ENCODE assay signal across 8 cellular contexts in the genomic region with DNA sequence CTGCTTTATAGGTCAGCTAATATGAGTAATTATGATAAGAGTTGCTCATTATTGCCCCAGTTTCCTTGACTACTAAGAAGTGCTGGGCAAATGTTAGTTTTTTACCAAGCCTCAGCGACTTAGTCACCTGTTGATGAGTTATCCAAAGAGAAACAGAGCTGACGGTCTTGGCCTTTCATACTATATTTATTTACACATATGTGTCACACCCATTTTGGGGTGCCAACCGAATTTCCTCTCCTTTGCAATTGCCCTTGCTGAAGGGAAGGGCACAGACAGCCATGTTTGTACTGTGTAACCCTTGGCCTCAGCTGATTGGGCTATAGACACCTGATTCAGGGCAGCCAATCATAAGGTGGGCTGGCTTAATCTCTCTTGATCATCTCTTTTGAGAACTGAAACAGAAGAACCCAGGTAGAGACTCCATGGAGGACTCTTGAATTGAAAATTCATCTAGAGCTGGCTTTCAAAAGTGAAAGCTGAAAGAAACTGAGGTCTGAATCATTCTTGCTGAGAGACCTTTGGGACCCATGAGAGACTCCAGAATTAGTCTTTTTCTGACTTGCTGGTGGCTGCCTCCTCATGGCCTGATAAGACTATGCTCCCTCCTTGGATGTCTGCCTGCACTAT.
DNase-seq lines count a peak whose midpoint lies in the region; ATAC-seq and TF ChIP-seq lines count a peak whose summit lies in the region.

No MANE protein-coding gene starts in this region.

- 73 to 75% methylated on average over 3 of the region's 3 CpGs for WGBS in thyroid gland, 2 donors

- no peaks in the 10 kb centered on the region for H3K36me3 Mint-ChIP-seq in WTC11

- no peaks in the 10 kb centered on the region for H3K4me1 Mint-ChIP-seq in WTC11

- no peaks in the 10 kb centered on the region for H3K27me3 Mint-ChIP-seq in WTC11 (ENCODE audit: low read depth)

- POLR2A ChIA-PET in WTC11 (lab: Charles Lee): no interaction called here

- CTCF ChIA-PET in WTC11 (lab: Charles Lee): no interaction called here

- no peak overlapping the region for H3K4me3 Mint-ChIP-seq in WTC11

- intact Hi-C loops in mucosa of descending colon (cut with DNase I, micrococcal nuclease): no loop called here
- intact Hi-C loops in Right ventricle myocardium inferior (cut with DNase I): no loop called here
- intact Hi-C loops in thyroid gland (cut with DNase I): no loop called here

- H3K36me3 ChIP-seq in RWPE2 (ENCODE audit: low read depth) (no peaks in the 10 kb centered on the region), mucosa of descending colon (ENCODE audit: low read depth) (no peaks in the 10 kb centered on the region), thyroid gland (no peaks in the 10 kb centered on the region)

- H3K9me3 ChIP-seq in RWPE2 (ENCODE audit: severe bottlenecking): no peaks in the 10 kb centered on the region
- H3K9me3 ChIP-seq in mucosa of descending colon: no peaks in the 10 kb centered on the region
- H3K9me3 ChIP-seq in thyroid gland: no peaks in the 10 kb centered on the region

- H3K4me1 ChIP-seq in RWPE2 (ENCODE audit: insufficient read depth, poor library complexity, severe bottlenecking): no peaks in the 10 kb centered on the region
- no peaks in the 10 kb centered on the region for H3K4me1 ChIP-seq in mucosa of descending colon (ENCODE audit: low read depth)
- H3K4me1 ChIP-seq in thyroid gland: peaks cover 0 to 10% of the 10 kb centered on the region in 2 donors

- H3K4me3 ChIP-seq in RWPE2 (ENCODE audit: severe bottlenecking) (no peak overlapping the region), mucosa of descending colon (no peak overlapping the region), thyroid gland (replicated peaks in 1 of 3) (no peak overlapping the region)

- H3K27ac Mint-ChIP-seq in WTC11: no peak overlapping the region

- TF ChIP-seq POLR2A in thyroid gland (IDR thresholded peaks at IDR 0.05): no peak

- no peak overlapping the region for H3K27ac ChIP-seq in RWPE2 (ENCODE audit: poor library complexity, severe bottlenecking)
- no peak overlapping the region for H3K27ac ChIP-seq in thyroid gland

- no peak for TF ChIP-seq CTCF in RWPE2 (IDR thresholded peaks at IDR 0.05; ENCODE audit: poor library complexity, severe bottlenecking)
- TF ChIP-seq CTCF in mucosa of descending colon (IDR thresholded peaks at IDR 0.05): no peak
- TF ChIP-seq CTCF in WTC11 (IDR thresholded peaks at IDR 0.05): no peak
- TF ChIP-seq CTCF in thyroid gland (IDR thresholded peaks at IDR 0.05): no peak

- no peaks in the 10 kb centered on the region for H3K27me3 ChIP-seq in RWPE2 (ENCODE audit: insufficient read depth, poor library complexity, severe bottlenecking)
- H3K27me3 ChIP-seq in thyroid gland: no peaks in the 10 kb centered on the region

- ATAC-seq in GM18519 (IDR thresholded peaks at IDR 0.05; ENCODE audit: low FRiP score, unreplicated experiment) (peak; percentile 68), HG02759 (IDR thresholded peaks at IDR 0.05; ENCODE audit: unreplicated experiment) (peak; percentile 45), RWPE2 (ENCODE audit: low read depth) (peak; percentile 88), mucosa of descending colon (peak; percentile 90), Right ventricle myocardium inferior (no peak), WTC11 (no peak)

- DNase-seq in RWPE2 (ENCODE audit: low spot score): no peak
- DNase-seq in mucosa of descending colon: peak in 1 of 3 donors; percentile 68
- DNase-seq in Right ventricle myocardium inferior (ENCODE audit: missing footprints): no peak
- no peak for DNase-seq in WTC11 (ENCODE audit: low spot score)
- no peak for DNase-seq in thyroid gland
- no peak for DNase-seq in iPS-NIHi11 (ENCODE audit: low spot score)

- no peaks in the 10 kb centered on the region for H3K9me3 Mint-ChIP-seq in WTC11

TF ChIP-seq in WTC11, 78 proteins besides CTCF, POLR2A, EP300 and RAD21:
- TF ChIP-seq TEAD1 (CRISPR knock-in tag; IDR thresholded peaks at IDR 0.05): no peak
- no peak for TF ChIP-seq SP1 (CRISPR knock-in tag; conservative IDR thresholded peaks at IDR 0.05)
- TF ChIP-seq ZNF425 (CRISPR knock-in tag; conservative IDR thresholded peaks at IDR 0.05): no peak
- TF ChIP-seq ZNF263 (CRISPR knock-in tag; IDR thresholded peaks at IDR 0.05; ENCODE audit: low read depth): no peak
- TF ChIP-seq, protein P1, sequence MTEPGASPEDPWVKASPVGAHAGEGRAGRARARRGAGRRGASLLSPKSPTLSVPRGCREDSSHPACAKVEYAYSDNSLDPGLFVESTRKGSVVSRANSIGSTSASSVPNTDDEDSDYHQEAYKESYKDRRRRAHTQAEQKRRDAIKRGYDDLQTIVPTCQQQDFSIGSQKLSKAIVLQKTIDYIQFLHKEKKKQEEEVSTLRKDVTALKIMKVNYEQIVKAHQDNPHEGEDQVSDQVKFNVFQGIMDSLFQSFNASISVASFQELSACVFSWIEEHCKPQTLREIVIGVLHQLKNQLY (CRISPR knock-in tag; IDR thresholded peaks at IDR 0.05): no peak
- TF ChIP-seq ZNF121 (CRISPR knock-in tag; IDR thresholded peaks at IDR 0.05): no peak
- no peak for TF ChIP-seq ZNF317 (CRISPR knock-in tag; IDR thresholded peaks at IDR 0.05; ENCODE audit: borderline replicate concordance, low read depth)

Comparison
In these comparisons a context has a peak if more than half of its experiments do, and no peak if none do; other contexts are left out.
1. ATAC-seq: peak in GM18519 (single experiment), HG02759 (single experiment), RWPE2 (single experiment) and mucosa of descending colon (single experiment); none in Right ventricle myocardium inferior (single experiment) and WTC11 (single experiment).